ENCODE assay signal across 9 cellular contexts in genomic region chr17:50026901-50027638, GRCh38. TPM values are rescaled to one million over a fixed set of nuclear protein-coding genes. Genes with fewer than 3 reads are reported as not detected.
DNase-seq lines count a peak whose midpoint lies in the region; ATAC-seq and TF ChIP-seq lines count a peak whose summit lies in the region.
"Had no signal": no experiment of that assay in that cellular context is flagged by ENCODE, and none has a peak within 500 bp of the region (broad histone marks: within the 10 kb centered on the region; RNA-seq: fewer than 3 reads in every experiment).

No MANE protein-coding gene starts in this region.

- 1 to 3% (median 2%) methylated on average over 13 to 28 of the region's 28 CpGs for WGBS in adrenal gland, 4 donors

- H3K9me3 ChIP-seq in adrenal gland (replicated peaks in 1 of 3) (no peaks in the 10 kb centered on the region), vagina (no peaks in the 10 kb centered on the region)

- peak overlapping the region in 1 of 2 donors; percentile 16 for H3K27ac Mint-ChIP-seq in T-cell

- H3K27me3 ChIP-seq in adrenal gland (no peaks in the 10 kb centered on the region), vagina (no peaks in the 10 kb centered on the region)

- H3K4me1 ChIP-seq in adrenal gland (replicated peaks in 1 of 2) (peaks cover 12 to 13% of the 10 kb centered on the region in 2 donors), vagina (peaks cover 18% of the 10 kb centered on the region)

- peak overlapping the region in 2 of 3 donors; percentile 5 to 53 for H3K4me3 Mint-ChIP-seq in T-cell

- TF ChIP-seq CTCF in adrenal gland (IDR thresholded peaks at IDR 0.05) (peak; percentile 93 to 99 (median 97)), vagina (IDR thresholded peaks at IDR 0.05) (peak; percentile 84 to 96 (median 94))

- peak overlapping the region in 3 of 5 donors; percentile 48 to 83 (median 75) for H3K27ac ChIP-seq in adrenal gland
- peak overlapping the region; percentile 25 for H3K27ac ChIP-seq in vagina

- H3K36me3 Mint-ChIP-seq in T-cell: no peaks in the 10 kb centered on the region

- CTCF ChIA-PET in T-cell (lab: Charles Lee): interaction anchor here (0.7 to 1.0 kb wide), 2 partner anchors 67 kb away, joined by 4 to 6 read pairs; no protein-coding TSS in a partner anchor

- ATAC-seq in T-cell (replicated peaks in 1 of 4) (peak; percentile 73 to 81 (median 78)), left ventricle myocardium superior (peak; percentile 88), HG02798 (IDR thresholded peaks at IDR 0.05; ENCODE audit: poor library complexity, unreplicated experiment) (no peak)

- peak overlapping the region in 1 of 4 donors; percentile 41 for H3K4me3 ChIP-seq in adrenal gland
- peak overlapping the region; percentile 17 to 44 for H3K4me3 ChIP-seq in vagina

- no peak for TF ChIP-seq POLR2A in adrenal gland (IDR thresholded peaks at IDR 0.05)
- TF ChIP-seq POLR2A in vagina (IDR thresholded peaks at IDR 0.05): no peak

- POLR2A ChIA-PET in T-cell (lab: Charles Lee): no interaction called here

- H3K9me3 Mint-ChIP-seq in T-cell: no peaks in the 10 kb centered on the region

- H3K27me3 Mint-ChIP-seq in T-cell: peaks cover 22 to 24% of the 10 kb centered on the region in 2 donors

- intact Hi-C loops in adrenal gland (cut with DNase I): loop anchor here (2.0 to 5.0 kb wide), 2 partner anchors 45 to 62 kb away; no protein-coding TSS in a partner anchor
- intact Hi-C loops in left ventricle myocardium superior (cut with micrococcal nuclease): loop anchor here (2.0 kb wide), 1 partner anchor 60 kb away; no protein-coding TSS in a partner anchor
- intact Hi-C loops in vagina (cut with DNase I): loop anchor here (2.0 to 10.0 kb wide), 2 partner anchors 64 to 278 kb away; no protein-coding TSS in a partner anchor

- H3K4me1 Mint-ChIP-seq in T-cell: peaks cover 11 to 17% (median 16%) of the 10 kb centered on the region in 3 donors

- DNase-seq in EL (peak; percentile 87), LoVo (ENCODE audit: low spot score) (peak; percentile 72), T-cell (peak; percentile 23 to 83 (median 64)), adrenal gland (peak; percentile 76 to 97 (median 90)), left ventricle myocardium superior (peak; percentile 90), renal cortical epithelial cell (ENCODE audit: low read depth) (peak; percentile 92), vagina (ENCODE audit: extremely low spot score in 2 of 2) (no peak)

- H3K36me3 ChIP-seq in adrenal gland (replicated peaks in 1 of 2) (no peaks in the 10 kb centered on the region), vagina (no peaks in the 10 kb centered on the region)

RNA-seq across cellular contexts. Expression of gene ITGA3, which starts 28.8 kb away (rescaled TPM):
- total RNA-seq in T-cell (10 to 100 TPM in 3 of 5 donors, 1 to 10 TPM in 2; 8.5 to 20.0 (median 14.8) TPM), adrenal gland (100 to 1,000 TPM in 7 of 8 donors, 10 to 100 TPM in 1; 31.4 to 206 (median 134) TPM), left ventricle myocardium superior (16.5 TPM), renal cortical epithelial cell (882 and 1,202 TPM in 2 replicates), vagina (50.8 TPM)
- polyA plus RNA-seq in adrenal gland: 100 to 1,000 TPM in 2 of 3 donors, 10 to 100 TPM in 1; 20.9 to 164 (median 116) TPM

RNA-seq across cellular contexts. Expression of gene DLX3, which starts 32.0 kb away (rescaled TPM):
- total RNA-seq in T-cell (not detected), adrenal gland (under 1 TPM in 5 of 8 donors, not detected in 3; 0.36 to 0.83 (median 0.49) TPM), left ventricle myocardium superior (not detected), renal cortical epithelial cell (not detected in 2 replicates), vagina (1.7 TPM)
- polyA plus RNA-seq in adrenal gland: under 1 TPM; 0.07 to 0.24 (median 0.13) TPM
- total RNA-seq: mononuclear cell had no signal

RNA-seq across cellular contexts. Expression of gene DLX4, which starts 58.1 kb away (rescaled TPM):
- total RNA-seq in T-cell (1 to 10 TPM in 1 of 5 donors, under 1 TPM in 4; 0.30 to 1.2 (median 0.79) TPM), adrenal gland (under 1 TPM in 5 of 8 donors, not detected in 3; 0.18 to 0.96 (median 0.27) TPM), left ventricle myocardium superior (not detected), renal cortical epithelial cell (0.25 TPM in 1 of 2 replicates, not detected in the other), vagina (1.2 TPM)
- under 1 TPM; 0.10 to 0.48 (median 0.11) TPM for polyA plus RNA-seq in adrenal gland

Comparison
In these comparisons a context has a peak if more than half of its experiments do, and no peak if none do; other contexts are left out.
1. DNase-seq: peak in EL (single experiment), LoVo (single experiment), T-cell (34 of 34), adrenal gland (7 of 7), left ventricle myocardium superior (single experiment) and renal cortical epithelial cell (single experiment); none in vagina (0 of 2).